14 cellular contexts compared by ENCODE assay signal in genomic region chr12:131340616-131341210, GRCh38.
DNase-seq lines count a peak whose midpoint lies in the region; ATAC-seq and TF ChIP-seq lines count a peak whose summit lies in the region.
"Had no signal": no experiment of that assay in that cellular context is flagged by ENCODE, and none has a peak within 500 bp of the region (broad histone marks: within the 10 kb centered on the region; RNA-seq: fewer than 3 reads in every experiment).

No MANE protein-coding gene starts in this region.

- no peak overlapping the region for H3K27ac ChIP-seq in coronary artery
- no peak overlapping the region for H3K27ac ChIP-seq in vagina
- H3K27ac ChIP-seq: C4-2B had no signal

- no peaks in the 10 kb centered on the region for H3K9me3 ChIP-seq in vagina

- H3K36me3 ChIP-seq in vagina, result no peaks in the 10 kb centered on the region

- intact Hi-C loops in vagina (cut with DNase I) (loop anchor here (10.0 kb wide), 1 partner anchor 284 kb away; no protein-coding TSS in a partner anchor), left ventricle myocardium superior (cut with micrococcal nuclease) (no loop called here)

- TF ChIP-seq CTCF in coronary artery (IDR thresholded peaks at IDR 0.05), result no peak
- TF ChIP-seq CTCF in vagina (IDR thresholded peaks at IDR 0.05), result no peak

- peak; percentile 24 for DNase-seq in activated effector memory CD4-positive, alpha-beta T cell treated with anti-CD3 and anti-CD28 coated beads, Interleukin-2, amount 50 U/mL, for 16 hours
- no peak for DNase-seq in activated effector memory CD4-positive, alpha-beta T cell treated with Interleukin-2 at 50 U/mL for 16 hours
- peak; percentile 36 for DNase-seq in coronary artery (ENCODE audit: low spot score)
- peak; percentile 57 for DNase-seq in mesenteric fat pad (ENCODE audit: low spot score)
- peak; percentile 85 to 86 for DNase-seq in vagina (ENCODE audit: extremely low spot score in 2 of 2)
- no peak for DNase-seq in left ventricle myocardium superior
- DNase-seq: ACHN; CD4-positive, alpha-beta memory T cell; DMS79; GOT3; IMR-90 had no signal

- no peak overlapping the region for H3K4me3 ChIP-seq in coronary artery
- H3K4me3 ChIP-seq in vagina, result no peak overlapping the region

- ATAC-seq in HG03571 (IDR thresholded peaks at IDR 0.05; ENCODE audit: unreplicated experiment) (no peak), HG02938 (IDR thresholded peaks at IDR 0.05; ENCODE audit: unreplicated experiment) (no peak), left ventricle myocardium superior (no peak)

- TF ChIP-seq POLR2A in vagina (IDR thresholded peaks at IDR 0.05), result no peak

- no peaks in the 10 kb centered on the region for H3K4me1 ChIP-seq in vagina

- no peaks in the 10 kb centered on the region for H3K27me3 ChIP-seq in vagina

Comparison
In these comparisons a context has a peak if more than half of its experiments do, and no peak if none do; other contexts are left out.
1. DNase-seq: peak in activated effector memory CD4-positive, alpha-beta T cell treated with anti-CD3 and anti-CD28 coated beads, Interleukin-2, amount 50 U/mL, for 16 hours (single experiment), coronary artery (single experiment), mesenteric fat pad (single experiment) and vagina (2 of 2); none in activated effector memory CD4-positive, alpha-beta T cell treated with Interleukin-2 at 50 U/mL for 16 hours (single experiment) and left ventricle myocardium superior (single experiment).